8 cellular contexts compared by ENCODE assay signal in genomic region chr18:77059294-77059916, GRCh38.
DNase-seq lines count a peak whose midpoint lies in the region; ATAC-seq, FAIRE-seq and TF ChIP-seq lines count a peak whose summit lies in the region.

No MANE protein-coding gene starts in this region.

- H3K4me3 ChIP-seq in fibroblast of pulmonary artery (replicated peaks; ENCODE audit: low read depth, low read length) = no peak overlapping the region
- no peak overlapping the region for H3K4me3 ChIP-seq in gastrocnemius medialis

- TF ChIP-seq CTCF in fibroblast of pulmonary artery (IDR thresholded peaks at IDR 0.05; ENCODE audit: low read length, missing control alignments) (peak; percentile 49), gastrocnemius medialis (IDR thresholded peaks at IDR 0.05 in 4 of 5, conservative IDR thresholded peaks at IDR 0.05 in 1 of 5) (peak; percentile 56 to 70 (median 66))

- H3K36me3 ChIP-seq in gastrocnemius medialis = no peaks in the 10 kb centered on the region

- in situ Hi-C loops in gastrocnemius medialis (cut with MboI; ENCODE audit: low sequenced_read_pairs in 4 of 4) = loop anchor here in 2 of 4 donors (10.0 to 25.0 kb wide), 2 partner anchors 55 to 153 kb away; no protein-coding TSS in a partner anchor

- TF ChIP-seq POLR2A in gastrocnemius medialis (IDR thresholded peaks at IDR 0.05) = no peak

- H3K27ac ChIP-seq in gastrocnemius medialis = peak overlapping the region in 1 of 4 donors; percentile 75

- no peaks in the 10 kb centered on the region for H3K9me3 ChIP-seq in gastrocnemius medialis

- intact Hi-C loops in gastrocnemius medialis (cut with DNase I; ENCODE audit: low total_unique reads) = loop anchor here (5.0 kb wide), 1 partner anchor 153 kb away; no protein-coding TSS in a partner anchor
- intact Hi-C loops in posterior vena cava (cut with DNase I) = loop anchor here (5.0 kb wide), 2 partner anchors 57 to 148 kb away; no protein-coding TSS in a partner anchor

- peak; percentile 39 for DNase-seq in stimulated activated CD4-positive, alpha-beta T cell treated with anti-CD3 and anti-CD28 coated beads, Interleukin-1b, Interleukin-23, amount 100 ng/mL, for 48 hours
- DNase-seq in stimulated activated CD4-positive, alpha-beta T cell treated with anti-CD3 and anti-CD28 coated beads, Interleukin-4, amount 100 ng/mL, for 4 hours = no peak
- peak; percentile 80 for DNase-seq in MV-4-11 (lab: John Stamatoyannopoulos, UW)
- DNase-seq in fibroblast of pulmonary artery (ENCODE audit: low read depth) = peak; percentile 82
- peak in 1 of 2 donors; percentile 56 for DNase-seq in gastrocnemius medialis
- no peak for DNase-seq in posterior vena cava (ENCODE audit: low spot score)

- peaks cover 55 to 58% of the 10 kb centered on the region in 2 donors for H3K4me1 ChIP-seq in gastrocnemius medialis

- no peaks in the 10 kb centered on the region for H3K27me3 ChIP-seq in gastrocnemius medialis

- FAIRE-seq in TTC549 (lab: Jason Lieb, UNC) = peak; percentile 95

- ATAC-seq in gastrocnemius medialis (peak in 1 of 2 donors; percentile 29), HG03095 (IDR thresholded peaks at IDR 0.05; ENCODE audit: unreplicated experiment) (no peak)

Comparison
In these comparisons a context has a peak if more than half of its experiments do, and no peak if none do; other contexts are left out.
1. DNase-seq: peak in stimulated activated CD4-positive, alpha-beta T cell treated with anti-CD3 and anti-CD28 coated beads, Interleukin-1b, Interleukin-23, amount 100 ng/mL, for 48 hours (single experiment), MV-4-11 (single experiment) and fibroblast of pulmonary artery (single experiment); none in stimulated activated CD4-positive, alpha-beta T cell treated with anti-CD3 and anti-CD28 coated beads, Interleukin-4, amount 100 ng/mL, for 4 hours (0 of 2) and posterior vena cava (single experiment).